In the genomic region with DNA sequence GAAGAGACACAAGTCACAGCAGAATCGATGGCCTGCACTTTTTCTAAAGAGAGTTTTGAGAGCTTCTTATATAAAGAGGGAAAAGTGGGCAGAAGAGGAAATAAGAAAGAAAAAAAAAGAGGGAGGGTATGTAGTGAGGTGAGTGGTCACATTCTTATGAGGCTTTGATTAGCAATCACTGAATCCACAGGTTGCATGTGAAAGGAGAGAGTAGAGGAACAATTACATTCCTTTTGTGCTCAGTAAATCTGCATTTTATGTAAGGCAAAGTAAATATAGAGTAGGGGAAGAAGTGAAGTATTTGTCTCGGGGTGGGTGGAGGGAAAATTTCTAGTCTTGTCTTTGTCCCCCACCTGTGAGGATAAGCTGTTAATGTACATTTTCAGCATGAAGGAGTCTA, we compare ENCODE assay signal across 1 cellular context.
TF ChIP-seq lines count a peak whose summit lies in the region.

No MANE protein-coding gene starts in this region.

TF ChIP-seq in H1, 55 proteins besides CTCF, POLR2A, EP300 and RAD21:
- TF ChIP-seq, protein P1, sequence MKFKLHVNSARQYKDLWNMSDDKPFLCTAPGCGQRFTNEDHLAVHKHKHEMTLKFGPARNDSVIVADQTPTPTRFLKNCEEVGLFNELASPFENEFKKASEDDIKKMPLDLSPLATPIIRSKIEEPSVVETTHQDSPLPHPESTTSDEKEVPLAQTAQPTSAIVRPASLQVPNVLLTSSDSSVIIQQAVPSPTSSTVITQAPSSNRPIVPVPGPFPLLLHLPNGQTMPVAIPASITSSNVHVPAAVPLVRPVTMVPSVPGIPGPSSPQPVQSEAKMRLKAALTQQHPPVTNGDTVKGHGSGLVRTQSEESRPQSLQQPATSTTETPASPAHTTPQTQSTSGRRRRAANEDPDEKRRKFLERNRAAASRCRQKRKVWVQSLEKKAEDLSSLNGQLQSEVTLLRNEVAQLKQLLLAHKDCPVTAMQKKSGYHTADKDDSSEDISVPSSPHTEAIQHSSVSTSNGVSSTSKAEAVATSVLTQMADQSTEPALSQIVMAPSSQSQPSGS (IDR thresholded peaks at IDR 0.05; ENCODE audit: low read length) = no peak
- TF ChIP-seq RNF2 (IDR thresholded peaks at IDR 0.05; ENCODE audit: borderline replicate concordance, low read depth, low read length, missing control alignments, poor library complexity, severe bottlenecking) (no peak), CTBP2 (IDR thresholded peaks at IDR 0.05; ENCODE audit: borderline replicate concordance, insufficient read depth, insufficient read length, low read length) (no peak), SP1 (IDR thresholded peaks at IDR 0.05; ENCODE audit: low read depth, low read length) (peak; percentile 32; the same call in 1 of the 2 replicates)
